In genomic region chr5:107705390-107706014, GRCh38 we compare ENCODE assay signal across 12 cellular contexts. TPM values are rescaled to one million over a fixed set of nuclear protein-coding genes. Genes with fewer than 3 reads are reported as not detected.
DNase-seq lines count a peak whose midpoint lies in the region; ATAC-seq and TF ChIP-seq lines count a peak whose summit lies in the region.
"Had no signal": no experiment of that assay in that cellular context is flagged by ENCODE, and none has a peak within 500 bp of the region (broad histone marks: within the 10 kb centered on the region; RNA-seq: fewer than 3 reads in every experiment).

No MANE protein-coding gene starts in this region.

- H3K4me3 ChIP-seq in Panc1 (ENCODE audit: low read depth in 2 of 2, low read length in 2 of 2) = no peak overlapping the region

- in situ Hi-C loops in Panc1 (cut with HindIII; ENCODE audit: low pct_unique_long_range_greater_than_20kb, low sequenced_read_pairs) = no loop called here

- POLR2A ChIA-PET in Panc1 (lab: Charles Lee) = no interaction called here

- TF ChIP-seq CTCF in Panc1 (IDR thresholded peaks at IDR 0.05) (no peak), HFFc6 (IDR thresholded peaks at IDR 0.05) (no peak)

- no peaks in the 10 kb centered on the region for H3K36me3 Mint-ChIP-seq in activated T-cell treated with anti-CD3 and anti-CD28 coated beads, Interleukin-2, amount 50 U/mL, for 4 hours (ENCODE audit: insufficient read depth)
- H3K36me3 Mint-ChIP-seq in HFFc6 (ENCODE audit: low read depth) = no peaks in the 10 kb centered on the region

- H3K4me3 Mint-ChIP-seq in activated T-cell treated with anti-CD3 and anti-CD28 coated beads, Interleukin-2, amount 50 U/mL, for 4 hours = no peak overlapping the region
- H3K4me3 Mint-ChIP-seq in HFFc6 = no peak overlapping the region

- H3K27me3 Mint-ChIP-seq in activated T-cell treated with anti-CD3 and anti-CD28 coated beads, Interleukin-2, amount 50 U/mL, for 4 hours (ENCODE audit: low read depth) = peaks cover 5% of the 10 kb centered on the region
- H3K27me3 Mint-ChIP-seq in HFFc6 (ENCODE audit: insufficient read depth) = no peaks in the 10 kb centered on the region

- H3K4me1 ChIP-seq in Panc1 (ENCODE audit: control insufficient read depth, insufficient read depth, low read length) = no peaks in the 10 kb centered on the region

- peaks cover 4% of the 10 kb centered on the region for H3K9me3 Mint-ChIP-seq in activated T-cell treated with anti-CD3 and anti-CD28 coated beads, Interleukin-2, amount 50 U/mL, for 4 hours
- peaks cover 24% of the 10 kb centered on the region for H3K9me3 Mint-ChIP-seq in HFFc6

- H3K4me1 Mint-ChIP-seq in activated T-cell treated with anti-CD3 and anti-CD28 coated beads, Interleukin-2, amount 50 U/mL, for 4 hours (ENCODE audit: low read depth) = no peaks in the 10 kb centered on the region
- H3K4me1 Mint-ChIP-seq in HFFc6 (ENCODE audit: low read depth) = no peaks in the 10 kb centered on the region

- H3K27ac ChIP-seq in Panc1 (ENCODE audit: low read length) = no peak overlapping the region
- no peak overlapping the region for H3K27ac ChIP-seq in epithelial cell of prostate

- no TSS peak for BruUV-seq in Panc1 (replicated peaks; lab: Mats Ljungman, UMichigan)

- no peaks in the 10 kb centered on the region for H3K36me3 ChIP-seq in Panc1 (ENCODE audit: control insufficient read depth, insufficient read depth, low read length)

- no peak overlapping the region for H3K27ac Mint-ChIP-seq in HFFc6

- CTCF ChIA-PET in Panc1 (lab: Charles Lee) = no interaction called here

- intact Hi-C loops in Panc1 (cut with micrococcal nuclease; ENCODE audit: unreplicated experiment) = no loop called here

- no peaks in the 10 kb centered on the region; the same call in 1 of the 2 replicates for H3K27me3 ChIP-seq in Panc1 (ENCODE audit: control insufficient read depth, insufficient read depth, low read length)

- peaks cover 4% of the 10 kb centered on the region; the same call in 1 of the 2 replicates for H3K9me3 ChIP-seq in Panc1 (ENCODE audit: control insufficient read depth, insufficient read depth, low read depth, low read length)

- DNase-seq in GM04504 (ENCODE audit: low read depth) (peak; percentile 22), Panc1 (ENCODE audit: low read depth, low spot score) (peak; percentile 5), epithelial cell of prostate (ENCODE audit: low read depth, low spot score) (peak; percentile 60), retina (peak; percentile 11), HFFc6 (no peak), islet precursor cell (no peak), SIG-M5 (lab: John Stamatoyannopoulos, UW) (no peak)
- DNase-seq in activated T-cell treated with anti-CD3 and anti-CD28 coated beads, Interleukin-2, amount 50 U/mL, for 4 hours = no peak
- DNase-seq: activated CD4-positive, alpha-beta T cell treated with anti-CD3 and anti-CD28 coated beads for 48 hours; Calu3; NCI-H1105; small intestine had no signal

- no peak for ATAC-seq in Panc1
- no peak for ATAC-seq in activated T-cell treated with anti-CD3 and anti-CD28 coated beads, Interleukin-2, amount 50 U/mL, for 4 hours

RNA-seq across cellular contexts. Expression of gene EFNA5, which starts 34.8 kb away (rescaled TPM):
- total RNA-seq in Panc1 (2021; ENCODE audit: unreplicated experiment) = 30.5 TPM
- 5.5 TPM for polyA plus RNA-seq in Panc1 (2012; ENCODE audit: insufficient read length)
- under 1 TPM in 2 of 3 donors, not detected in 1; 0.13 to 0.24 TPM for total RNA-seq in activated T-cell treated with anti-CD3 and anti-CD28 coated beads, Interleukin-2, amount 50 U/mL, for 4 hours
- under 1 TPM in 1 of 6 experiments, not detected in 5; 0.26 TPM for total RNA-seq in HFFc6 (2021; fragmentation: NEBNext Ultra II Directional; extraction: Animal tissue kit (Norgen Biotek cat#: 25700))

Comparison
In these comparisons a context has a peak if more than half of its experiments do, and no peak if none do; other contexts are left out.
1. DNase-seq: peak in GM04504 (single experiment), Panc1 (single experiment), epithelial cell of prostate (single experiment) and retina (single experiment); none in activated T-cell treated with anti-CD3 and anti-CD28 coated beads, Interleukin-2, amount 50 U/mL, for 4 hours (single experiment), HFFc6 (single experiment), islet precursor cell (single experiment) and SIG-M5 (single experiment).
2. RNA of gene EFNA5, which starts 34.8 kb away (total RNA-seq): 30.5 TPM in Panc1 (single experiment); 0.13 to 0.24 TPM in activated T-cell treated with anti-CD3 and anti-CD28 coated beads, Interleukin-2, amount 50 U/mL, for 4 hours and 0.26 TPM in HFFc6; every median in the first group is over 10 times any median in the second.